ENCODE assay signal across 14 cellular contexts in the genomic region with DNA sequence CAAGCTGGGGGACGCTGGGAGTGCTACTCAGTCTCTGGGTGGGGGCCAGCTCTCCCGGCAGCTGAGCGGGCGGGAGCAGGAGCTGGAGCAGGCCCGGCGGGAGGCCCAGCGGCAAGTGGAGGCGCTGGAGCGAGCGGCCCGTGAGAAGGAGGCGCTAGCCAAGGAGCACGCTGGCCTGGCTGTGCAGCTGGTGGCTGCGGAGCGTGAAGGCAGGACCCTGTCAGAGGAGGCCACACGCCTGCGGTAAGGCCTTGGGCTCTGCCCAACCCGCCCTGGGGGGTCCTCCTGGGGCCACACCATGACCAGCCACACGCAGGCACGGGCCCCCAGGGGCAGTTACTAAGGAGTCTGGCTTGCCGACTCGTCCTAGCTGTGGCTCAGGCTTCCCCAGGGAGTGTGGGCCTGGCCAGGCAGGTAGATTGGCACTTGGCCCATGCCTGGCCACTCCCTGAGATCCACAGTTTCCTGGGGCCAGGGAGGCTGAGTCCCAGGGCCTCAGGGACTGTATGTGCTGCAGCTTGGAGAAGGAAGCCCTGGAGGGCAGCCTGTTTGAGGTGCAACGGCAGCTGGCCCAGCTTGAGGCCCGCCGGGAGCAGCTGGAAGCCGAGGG. TPM values are rescaled to one million over a fixed set of nuclear protein-coding genes. Genes with fewer than 3 reads are reported as not detected.
DNase-seq lines count a peak whose midpoint lies in the region; ATAC-seq and TF ChIP-seq lines count a peak whose summit lies in the region.
"Not testable (repeated sequence)": the region's sequence is repeated elsewhere in the genome, so short reads cannot be mapped to it uniquely, and the experiment has no call there.
"Had no signal": no experiment of that assay in that cellular context is flagged by ENCODE, and none has a peak within 500 bp of the region (broad histone marks: within the 10 kb centered on the region; RNA-seq: fewer than 3 reads in every experiment).

No MANE protein-coding gene starts in this region.

- H2BK12ac ChIP-seq in mesenchymal stem cell (ENCODE audit: low read length in 2 of 2) = not testable (repeated sequence)

- peak overlapping the region; percentile 63 for H2AFZ ChIP-seq in mammary epithelial cell (ENCODE audit: low read depth, low read length)
- H2AFZ ChIP-seq in mesenchymal stem cell (ENCODE audit: low read depth, low read length) = not testable (repeated sequence)

- not testable (repeated sequence) for TF ChIP-seq CTCF in RWPE2 (IDR thresholded peaks at IDR 0.05; ENCODE audit: poor library complexity, severe bottlenecking); mammary epithelial cell (conservative IDR thresholded peaks at IDR 0.05 in 1 of 2, IDR thresholded peaks at IDR 0.05 in 1 of 2; ENCODE audit: extremely low read depth in 1 of 2, insufficient read depth in 1 of 2, low read depth in 1 of 2, low read length in 2 of 2); stomach (IDR thresholded peaks at IDR 0.05)

- CTCF ChIA-PET in mammary epithelial cell (lab: Charles Lee; ENCODE audit: low non-redundant PET) = not testable (repeated sequence)

- not testable (repeated sequence) for H3K4ac ChIP-seq in mesenchymal stem cell (ENCODE audit: low read depth in 1 of 2, low read length in 2 of 2)

- ATAC-seq in RWPE2 (ENCODE audit: low read depth) = peak; percentile 94

- H3K36me3 ChIP-seq in RWPE2 (ENCODE audit: low read depth); mammary epithelial cell (ENCODE audit: insufficient read depth, low read length): not testable (repeated sequence)
- peaks cover 4 to 26% of the 10 kb centered on the region in 2 experiments for H3K36me3 ChIP-seq in mesenchymal stem cell (ENCODE audit: control insufficient read depth in 1 of 2, insufficient read depth in 2 of 2, low read depth in 1 of 2, low read length in 2 of 2)
- H3K36me3 ChIP-seq in stomach = peaks cover 11 to 64% (median 34%) of the 10 kb centered on the region in 4 donors

- H3K14ac ChIP-seq in mesenchymal stem cell (ENCODE audit: low read length in 2 of 2) = not testable (repeated sequence)

- intact Hi-C loops in mammary epithelial cell (cut with micrococcal nuclease) = loop anchor here (1.0 to 5.0 kb wide), 3 partner anchors 23 to 327 kb away; no protein-coding TSS in a partner anchor
- intact Hi-C loops in stomach (cut with DNase I; ENCODE audit: low total_unique reads) = not testable (repeated sequence)

- not testable (repeated sequence) for H3K27me3 ChIP-seq in RWPE2 (ENCODE audit: insufficient read depth, poor library complexity, severe bottlenecking); mammary epithelial cell (ENCODE audit: insufficient read depth, low read length); mesenchymal stem cell (ENCODE audit: control insufficient read depth in 1 of 2, insufficient read depth in 1 of 2, low read length in 2 of 2); stomach

- H4K20me1 ChIP-seq in mammary epithelial cell (ENCODE audit: insufficient read depth, low read length) = not testable (repeated sequence)

- not testable (repeated sequence) for BruUV-seq in mammary epithelial cell (replicated peaks; lab: Mats Ljungman, UMichigan)

- H3K4me2 ChIP-seq in mammary epithelial cell (ENCODE audit: insufficient read depth, low read depth, low read length) = peak overlapping the region; percentile 60
- not testable (repeated sequence) for H3K4me2 ChIP-seq in mesenchymal stem cell (ENCODE audit: low read length, poor library complexity, severe bottlenecking)

- not testable (repeated sequence) for H2BK120ac ChIP-seq in mesenchymal stem cell (ENCODE audit: low read depth, low read length)

- H4K8ac ChIP-seq in mesenchymal stem cell (ENCODE audit: low read length) = not testable (repeated sequence)

- in situ Hi-C loops in mammary epithelial cell (cut with MboI; ENCODE audit: low sequenced_read_pairs in 2 of 2) = not testable (repeated sequence)

- H2AK5ac ChIP-seq in mesenchymal stem cell (ENCODE audit: low read length, severe bottlenecking) = not testable (repeated sequence)

- DNase-seq in COR-L47 (lab: John Stamatoyannopoulos, UW) = peak; percentile 57
- DNase-seq in M059J (ENCODE audit: low read depth) = peak; percentile 93
- DNase-seq in NCI-H345 (lab: John Stamatoyannopoulos, UW) = peak; percentile 85
- peak; percentile 98 for DNase-seq in RWPE2 (ENCODE audit: low spot score)
- peak; percentile 96 for DNase-seq in mammary epithelial cell
- DNase-seq in iris pigment epithelial cell (ENCODE audit: low read depth) = peak; percentile 18
- DNase-seq in mesenchymal stem cell = not testable (repeated sequence)
- DNase-seq in stomach = peak; percentile 84

- TF ChIP-seq POLR2A in stomach (IDR thresholded peaks at IDR 0.05) = not testable (repeated sequence)

- H3K27ac ChIP-seq in RWPE2 (ENCODE audit: poor library complexity, severe bottlenecking) (peak overlapping the region; percentile 85), mammary epithelial cell (ENCODE audit: insufficient read depth, low read depth, low read length) (peak overlapping the region; percentile 54), mesenchymal stem cell (ENCODE audit: low read length, poor library complexity, severe bottlenecking) (peak overlapping the region; percentile 11), stomach (peak overlapping the region; percentile 68 to 85 (median 83))

- TF ChIP-seq EP300 in stomach (IDR thresholded peaks at IDR 0.05) = not testable (repeated sequence)

- not testable (repeated sequence) for H3K9me3 ChIP-seq in RWPE2 (ENCODE audit: severe bottlenecking); mammary epithelial cell (replicated peaks; ENCODE audit: insufficient read depth, low read length); mesenchymal stem cell (ENCODE audit: control insufficient read depth, low read length); stomach

- H3K9ac ChIP-seq in mammary epithelial cell (ENCODE audit: insufficient read depth, low read length); mesenchymal stem cell (ENCODE audit: low read length): not testable (repeated sequence)

- WGBS in mammary epithelial cell (ENCODE audit: low coverage, missing lambda C conversion rate) = 3% methylated on average over 23 of the region's 26 CpGs
- 92% methylated on average over 25 of the region's 26 CpGs for WGBS in mesenchymal stem cell
- 27 to 69% (median 45%) methylated on average over 22 to 26 of the region's 26 CpGs for WGBS in stomach, 5 donors

- H3K4me1 ChIP-seq in RWPE2 (ENCODE audit: insufficient read depth, poor library complexity, severe bottlenecking) (peaks cover 19% of the 10 kb centered on the region), mammary epithelial cell (ENCODE audit: insufficient read depth, low read length) (peaks cover 24% of the 10 kb centered on the region), mesenchymal stem cell (ENCODE audit: control insufficient read depth, insufficient read depth, low read depth, low read length) (peaks cover 19% of the 10 kb centered on the region), stomach (peaks cover 13 to 30% (median 19%) of the 10 kb centered on the region in 4 donors)

- dilution Hi-C loops in mammary epithelial cell (cut with HindIII; ENCODE audit: low sequenced_read_pairs) = not testable (repeated sequence)

- not testable (repeated sequence) for H3K79me1 ChIP-seq in mesenchymal stem cell (replicated peaks; ENCODE audit: low read length, poor library complexity, severe bottlenecking)

- H2BK5ac ChIP-seq in mesenchymal stem cell (ENCODE audit: low read depth, low read length, poor library complexity, severe bottlenecking) = not testable (repeated sequence)

- not testable (repeated sequence) for H4K91ac ChIP-seq in mesenchymal stem cell (ENCODE audit: low read length)

- not testable (repeated sequence) for H3K18ac ChIP-seq in mesenchymal stem cell (ENCODE audit: low read depth in 1 of 2, low read length in 2 of 2)

- not testable (repeated sequence) for H3K4me3 ChIP-seq in RWPE2 (ENCODE audit: severe bottlenecking); mammary epithelial cell (replicated peaks in 1 of 3; ENCODE audit: insufficient read depth in 1 of 3, low read depth in 2 of 3, low read length in 3 of 3); mesenchymal stem cell (ENCODE audit: insufficient read depth in 1 of 2, low read depth in 1 of 2, low read length in 2 of 2); stomach

- not testable (repeated sequence) for H3K79me2 ChIP-seq in mammary epithelial cell (ENCODE audit: insufficient read depth, low read length)

- not testable (repeated sequence) for H3K23ac ChIP-seq in mesenchymal stem cell (ENCODE audit: low read length in 2 of 2)

- not testable (repeated sequence) for H2BK15ac ChIP-seq in mesenchymal stem cell (ENCODE audit: low read depth, poor library complexity, severe bottlenecking)

RNA-seq across cellular contexts. Expression of a gene that starts 26.7 kb away (rescaled TPM):
- 4.6 and 4.8 TPM in 2 replicates for total RNA-seq in M059J (2014; rRNA removed; shearing (Covaris generic))
- total RNA-seq in mammary epithelial cell (10 to 100 TPM in 1 of 2 donors, 1 to 10 TPM in 1; 7.2 to 16.4 TPM), stomach (100 to 1,000 TPM in 1 of 5 donors, 10 to 100 TPM in 4; 14.0 to 942 (median 49.1) TPM)
- polyA plus RNA-seq in mammary epithelial cell (4.6 TPM), stomach (10 to 100 TPM; 17.0 to 27.1 (median 26.2) TPM)
- 0.83 TPM for polyA minus RNA-seq in mammary epithelial cell
- polyA plus RNA-seq in mesenchymal stem cell (2013, experiment 1 of 2) = 7.4 TPM
- polyA plus RNA-seq in mesenchymal stem cell (2013, experiment 2 of 2) = 6.9 TPM

RNA-seq across cellular contexts. Expression of a gene that starts 32.0 kb away (rescaled TPM):
- total RNA-seq in M059J (2014; rRNA removed; shearing (Covaris generic)) = 0.12 TPM in 1 of 2 replicates, not detected in the other
- total RNA-seq in mammary epithelial cell = 10 to 100 TPM in 1 of 2 donors, 1 to 10 TPM in 1; 4.4 to 12.8 TPM
- polyA plus RNA-seq in mammary epithelial cell = 3.6 TPM
- not detected for polyA minus RNA-seq in mammary epithelial cell
- polyA plus RNA-seq in mesenchymal stem cell (2013, experiment 1 of 2) = 167 TPM
- polyA plus RNA-seq in mesenchymal stem cell (2013, experiment 2 of 2) = 167 TPM
- 10 to 100 TPM in 1 of 5 donors, 1 to 10 TPM in 3, not detected in 1; 5.5 to 31.5 (median 9.3) TPM for total RNA-seq in stomach
- 10 to 100 TPM in 1 of 3 donors, 1 to 10 TPM in 2; 2.7 to 10.8 (median 4.2) TPM for polyA plus RNA-seq in stomach
- total RNA-seq: activated CD4-positive, alpha-beta T cell treated with anti-CD3 and anti-CD28 coated beads, Interleukin-2, amount 10 ng/mL, durations not matched to agents 24 days and 14 days; activated CD8-positive, alpha-beta memory T cell treated with anti-CD3 and anti-CD28 coated beads, Interleukin-2, amount 10 ng/mL, durations not matched to agents 7 days and 5 days; activated T-helper 1 cell treated with anti-CD3 and anti-CD28 coated beads, Interleukin-12 subunit alpha, Interleukin-12 subunit beta, Interleukin-2, Interleukin-4 antibody, amounts not matched to agents 30 ng/mL and 10 ng/mL and 1 ng/mL, durations not matched to agents 14 hours and 24 hours and 36 hours; CD8-positive, alpha-beta memory T cell; T-cell had no signal

RNA-seq across cellular contexts. Expression of a gene that starts 52.6 kb away (rescaled TPM):
- not detected in 2 replicates for total RNA-seq in M059J (2014; rRNA removed; shearing (Covaris generic))
- 1,000 to 10,000 TPM in 1 of 2 donors, under 1 TPM in 1; under 0.01 to 1,042 TPM for total RNA-seq in mammary epithelial cell
- polyA plus RNA-seq in mammary epithelial cell = not detected
- under 0.01 TPM for polyA minus RNA-seq in mammary epithelial cell
- not detected for polyA plus RNA-seq in mesenchymal stem cell (2013, experiment 1 of 2)
- not detected for polyA plus RNA-seq in mesenchymal stem cell (2013, experiment 2 of 2)
- total RNA-seq in stomach = 1,000 to 10,000 TPM in 1 of 5 donors, under 1 TPM in 4; under 0.01 to 9,966 (median under 0.01) TPM
- not detected for polyA plus RNA-seq in stomach
- polyA plus RNA-seq: aorta; CD8-positive, alpha-beta memory T cell had no signal

Comparison
In these comparisons a context has a peak if more than half of its experiments do, and no peak if none do; other contexts are left out.
1. H3K27ac ChIP-seq: peak in every context shown above with its lines; median percentile 85 in RWPE2; 83 in stomach; 54 in mammary epithelial cell; 11 in mesenchymal stem cell.